9 cellular contexts compared by ENCODE assay signal in genomic region chr2:148887349-148888002, GRCh38. TPM values are rescaled to one million over a fixed set of nuclear protein-coding genes. Genes with fewer than 3 reads are reported as not detected.
DNase-seq lines count a peak whose midpoint lies in the region; ATAC-seq and TF ChIP-seq lines count a peak whose summit lies in the region.
"Had no signal": no experiment of that assay in that cellular context is flagged by ENCODE, and none has a peak within 500 bp of the region (broad histone marks: within the 10 kb centered on the region; RNA-seq: fewer than 3 reads in every experiment).

No MANE protein-coding gene starts in this region.

- H3K36me3 Mint-ChIP-seq in activated T-cell treated with anti-CD3 and anti-CD28 coated beads, Interleukin-2, amount 50 U/mL, for 72 hours (ENCODE audit: insufficient read depth in 2 of 2): peaks cover 1 to 5% of the 10 kb centered on the region in 2 donors
- H3K36me3 Mint-ChIP-seq in activated naive CD8-positive, alpha-beta T cell: no peaks in the 10 kb centered on the region

- TF ChIP-seq CTCF in left lung (IDR thresholded peaks at IDR 0.05) (no peak), tibial artery (IDR thresholded peaks at IDR 0.05) (no peak)

- H3K4me3 ChIP-seq in left lung: peak overlapping the region; percentile 20 to 22
- peak overlapping the region; percentile 30 to 45 for H3K4me3 ChIP-seq in tibial artery
- H3K4me3 ChIP-seq: K562 had no signal

- intact Hi-C loops in left lung (cut with DNase I) (no loop called here), tibial artery (cut with DNase I; ENCODE audit: low total_unique reads) (no loop called here)

- DNase-seq in activated T-cell treated with anti-CD3 and anti-CD28 coated beads, Interleukin-2, amount 50 U/mL, for 72 hours: no peak
- DNase-seq in activated T-cell treated with anti-CD3 and anti-CD28 coated beads for 4 hours (no peak), left lung (no peak), tibial artery (no peak), GM03348 (ENCODE audit: low spot score) (no peak)

- H3K27me3 ChIP-seq in left lung (peaks cover 29 to 58% of the 10 kb centered on the region in 2 donors), tibial artery (peaks cover 0 to 19% of the 10 kb centered on the region in 2 donors)

- no peaks in the 10 kb centered on the region for H3K36me3 ChIP-seq in left lung
- H3K36me3 ChIP-seq in tibial artery: no peaks in the 10 kb centered on the region

- H3K27ac Mint-ChIP-seq in activated T-cell treated with anti-CD3 and anti-CD28 coated beads, Interleukin-2, amount 50 U/mL, for 72 hours: no peak overlapping the region
- H3K27ac Mint-ChIP-seq in activated naive CD8-positive, alpha-beta T cell: no peak overlapping the region

- peaks cover 7 to 13% of the 10 kb centered on the region in 2 donors for H3K4me1 ChIP-seq in left lung
- H3K4me1 ChIP-seq in tibial artery: peaks cover 0 to 16% (median 11%) of the 10 kb centered on the region in 4 donors

- H3K27ac ChIP-seq in left lung: no peak overlapping the region
- H3K27ac ChIP-seq in tibial artery: no peak overlapping the region

- H3K9me3 Mint-ChIP-seq in activated T-cell treated with anti-CD3 and anti-CD28 coated beads, Interleukin-2, amount 50 U/mL, for 72 hours: no peaks in the 10 kb centered on the region
- H3K9me3 Mint-ChIP-seq in activated naive CD8-positive, alpha-beta T cell (ENCODE audit: low read depth): no peaks in the 10 kb centered on the region

- ATAC-seq in activated T-cell treated with anti-CD3 and anti-CD28 coated beads, Interleukin-2, amount 50 U/mL, for 72 hours (replicated peaks in 1 of 2): peak; percentile 50 to 65
- ATAC-seq in left lung (peak; percentile 27), GM21737 (IDR thresholded peaks at IDR 0.05; ENCODE audit: unreplicated experiment) (no peak), GM21576 (IDR thresholded peaks at IDR 0.05; ENCODE audit: unreplicated experiment) (no peak)

- peak overlapping the region; percentile 84 to 88 for H3K4me3 Mint-ChIP-seq in activated T-cell treated with anti-CD3 and anti-CD28 coated beads, Interleukin-2, amount 50 U/mL, for 72 hours
- H3K4me3 Mint-ChIP-seq in activated naive CD8-positive, alpha-beta T cell: peak overlapping the region; percentile 89

- H3K27me3 Mint-ChIP-seq in activated T-cell treated with anti-CD3 and anti-CD28 coated beads, Interleukin-2, amount 50 U/mL, for 72 hours (ENCODE audit: low read depth): peaks cover 42% of the 10 kb centered on the region
- H3K27me3 Mint-ChIP-seq in activated naive CD8-positive, alpha-beta T cell: peaks cover 20% of the 10 kb centered on the region

- H3K4me1 Mint-ChIP-seq in activated T-cell treated with anti-CD3 and anti-CD28 coated beads, Interleukin-2, amount 50 U/mL, for 72 hours (ENCODE audit: low read depth): peaks cover 8% of the 10 kb centered on the region
- peaks cover 10% of the 10 kb centered on the region for H3K4me1 Mint-ChIP-seq in activated naive CD8-positive, alpha-beta T cell (ENCODE audit: low read depth)

- H3K9me3 ChIP-seq in left lung: peaks cover 0 to 4% of the 10 kb centered on the region in 2 donors
- peaks cover 0 to 4% (median 3%) of the 10 kb centered on the region in 3 donors for H3K9me3 ChIP-seq in tibial artery

RNA-seq across cellular contexts. Expression of gene KIF5C, which starts 12.4 kb away (rescaled TPM):
- 10 to 100 TPM; 23.9 to 29.1 TPM for total RNA-seq in activated T-cell treated with anti-CD3 and anti-CD28 coated beads, Interleukin-2, amount 50 U/mL, for 72 hours
- total RNA-seq in left lung: under 1 TPM; 0.92 to 0.96 TPM

Comparison
In these comparisons a context has a peak if more than half of its experiments do, and no peak if none do; other contexts are left out.
1. ATAC-seq: peak in activated T-cell treated with anti-CD3 and anti-CD28 coated beads, Interleukin-2, amount 50 U/mL, for 72 hours (2 of 2) and left lung (single experiment); none in GM21737 (single experiment) and GM21576 (single experiment).
2. RNA of gene KIF5C, which starts 12.4 kb away (total RNA-seq): 23.9 to 29.1 TPM in activated T-cell treated with anti-CD3 and anti-CD28 coated beads, Interleukin-2, amount 50 U/mL, for 72 hours; 0.92 to 0.96 TPM in left lung; every median in the first group is over 10 times any median in the second.